27 cellular contexts compared by ENCODE assay signal in genomic region chr16:988465-989353, GRCh38. TPM values are rescaled to one million over a fixed set of nuclear protein-coding genes. Genes with fewer than 3 reads are reported as not detected.
DNase-seq lines count a peak whose midpoint lies in the region; ATAC-seq and TF ChIP-seq lines count a peak whose summit lies in the region.
"Had no signal": no experiment of that assay in that cellular context is flagged by ENCODE, and none has a peak within 500 bp of the region (broad histone marks: within the 10 kb centered on the region; RNA-seq: fewer than 3 reads in every experiment).

No MANE protein-coding gene starts in this region.

- H3K27me3 Mint-ChIP-seq in brain = no peaks in the 10 kb centered on the region
- H3K27me3 Mint-ChIP-seq: activated CD4-positive, alpha-beta T cell treated with anti-CD3 and anti-CD28 coated beads, Interleukin-2, amount 10 ng/mL, durations not matched to agents 7 days and 5 days; activated T-cell treated with anti-CD3 and anti-CD28 coated beads, Interleukin-2, amount 50 U/mL, for 24 hours had no signal

- H3K4me1 ChIP-seq in thoracic aorta (ENCODE audit: control insufficient read depth in 1 of 2, low read depth in 2 of 2) = peaks cover 14 to 24% of the 10 kb centered on the region in 2 donors
- H3K4me1 ChIP-seq: psoas muscle had no signal

- ATAC-seq in thoracic aorta (ENCODE audit: insufficient number of reproducible peaks, low FRiP score, low read depth) (no peak), HG03520 (IDR thresholded peaks at IDR 0.05; ENCODE audit: unreplicated experiment) (no peak), HG02571 (IDR thresholded peaks at IDR 0.05; ENCODE audit: unreplicated experiment) (no peak)
- ATAC-seq: psoas muscle had no signal

- H3K4me1 Mint-ChIP-seq in brain = peaks cover 59% of the 10 kb centered on the region
- H3K4me1 Mint-ChIP-seq: activated CD4-positive, alpha-beta T cell treated with anti-CD3 and anti-CD28 coated beads, Interleukin-2, amount 10 ng/mL, durations not matched to agents 7 days and 5 days; CD14-positive monocyte had no signal

- no peaks in the 10 kb centered on the region for H3K36me3 ChIP-seq in thoracic aorta

- peak overlapping the region; percentile 20 to 53 for H3K27ac ChIP-seq in thoracic aorta
- H3K27ac ChIP-seq: 22Rv1, epithelial cell of prostate, psoas muscle had no signal

- H3K4me3 Mint-ChIP-seq in brain = no peak overlapping the region
- H3K4me3 Mint-ChIP-seq: activated CD4-positive, alpha-beta T cell treated with anti-CD3 and anti-CD28 coated beads, Interleukin-2, amount 10 ng/mL, durations not matched to agents 7 days and 5 days; activated T-cell treated with anti-CD3 and anti-CD28 coated beads, Interleukin-2, amount 50 U/mL, for 24 hours; CD14-positive monocyte had no signal

- H3K36me3 Mint-ChIP-seq in brain = peaks cover 8% of the 10 kb centered on the region
- H3K36me3 Mint-ChIP-seq: CD14-positive monocyte had no signal

- TF ChIP-seq CTCF in brain (conservative IDR thresholded peaks at IDR 0.05) (no peak), thoracic aorta (IDR thresholded peaks at IDR 0.05) (no peak)

- H3K4me3 ChIP-seq in thoracic aorta = peak overlapping the region; percentile 17
- H3K4me3 ChIP-seq: psoas muscle had no signal

- no peaks in the 10 kb centered on the region for H3K27me3 ChIP-seq in thoracic aorta (replicated peaks; ENCODE audit: insufficient read depth)

- H3K9me3 Mint-ChIP-seq in brain = no peaks in the 10 kb centered on the region
- H3K9me3 Mint-ChIP-seq: activated CD4-positive, alpha-beta T cell treated with anti-CD3 and anti-CD28 coated beads, Interleukin-2, amount 10 ng/mL, durations not matched to agents 7 days and 5 days; activated T-cell treated with anti-CD3 and anti-CD28 coated beads, Interleukin-2, amount 50 U/mL, for 24 hours had no signal

- H3K27ac Mint-ChIP-seq in brain = peak overlapping the region in 3 of 5 experiments; percentile 48 to 83 (median 50)
- H3K27ac Mint-ChIP-seq: activated CD4-positive, alpha-beta T cell treated with anti-CD3 and anti-CD28 coated beads, Interleukin-2, amount 10 ng/mL, durations not matched to agents 7 days and 5 days; activated T-cell treated with anti-CD3 and anti-CD28 coated beads, Interleukin-2, amount 50 U/mL, for 24 hours; CD14-positive monocyte had no signal

- H3K9me3 ChIP-seq in thoracic aorta = no peaks in the 10 kb centered on the region
- H3K9me3 ChIP-seq: psoas muscle had no signal

- DNase-seq in DMS 273 (lab: John Stamatoyannopoulos, UW; ENCODE audit: unreplicated experiment) = peak; percentile 44
- no peak for DNase-seq in DMS 273 treated with DMSO at 0.1 percent for 48 hours (lab: John Stamatoyannopoulos, UW)
- DNase-seq in medulla oblongata (ENCODE audit: extremely low spot score) = peak; percentile 61
- DNase-seq in thoracic aorta (ENCODE audit: low spot score) = no peak
- no peak for DNase-seq in stimulated activated CD4-positive, alpha-beta T cell treated with anti-CD3 and anti-CD28 coated beads, Interleukin-12 subunit alpha, Interleukin-12 subunit beta, amount 100 ng/mL, for 4 hours
- DNase-seq: activated CD4-positive, alpha-beta T cell treated with anti-CD3 and anti-CD28 coated beads, Interleukin-2, amount 10 ng/mL, durations not matched to agents 7 days and 5 days; activated T-cell treated with anti-CD3 and anti-CD28 coated beads, Interleukin-2, amount 50 U/mL, for 24 hours; Calu3; effector CD8-positive, alpha-beta T cell; mammary epithelial cell; NCI-H1105; NCI-H187 treated with DMSO at 0.1 percent for 48 hours; NCI-H2171 treated with DMSO at 0.1 percent for 48 hours; NCI-H526; psoas muscle; SIG-M5; small intestine; stimulated activated CD4-positive, alpha-beta T cell treated with anti-CD3 and anti-CD28 coated beads, Interleukin-2, amount 100 ng/mL, for 24 hours; SW 1271; T-helper 9 cell had no signal

RNA-seq across cellular contexts. Expression of gene SOX8, which starts 7.1 kb away (rescaled TPM):
- 44.8 TPM for polyA plus RNA-seq in brain (ENCODE audit: insufficient read depth, low read depth, low replicate concordance)
- total RNA-seq in thoracic aorta = 10 to 100 TPM in 1 of 2 donors, 1 to 10 TPM in 1; 5.7 to 10.1 TPM
- total RNA-seq: MCF 10A had no signal
- polyA plus RNA-seq: CD14-positive monocyte, mammary epithelial cell had no signal

RNA-seq across cellular contexts. Expression of gene LMF1, which starts 17.9 kb away (rescaled TPM):
- polyA plus RNA-seq in brain (ENCODE audit: insufficient read depth, low read depth, low replicate concordance) = 21.5 TPM
- 10 to 100 TPM; 47.1 to 49.3 TPM for total RNA-seq in thoracic aorta

Comparison
In these comparisons a context has a peak if more than half of its experiments do, and no peak if none do; other contexts are left out.
1. DNase-seq: peak in DMS 273 (single experiment) and medulla oblongata (single experiment); none in DMS 273 treated with DMSO at 0.1 percent for 48 hours (single experiment), thoracic aorta (single experiment) and stimulated activated CD4-positive, alpha-beta T cell treated with anti-CD3 and anti-CD28 coated beads, Interleukin-12 subunit alpha, Interleukin-12 subunit beta, amount 100 ng/mL, for 4 hours (single experiment).